ENCODE assay signal across 8 cellular contexts in the genomic region with DNA sequence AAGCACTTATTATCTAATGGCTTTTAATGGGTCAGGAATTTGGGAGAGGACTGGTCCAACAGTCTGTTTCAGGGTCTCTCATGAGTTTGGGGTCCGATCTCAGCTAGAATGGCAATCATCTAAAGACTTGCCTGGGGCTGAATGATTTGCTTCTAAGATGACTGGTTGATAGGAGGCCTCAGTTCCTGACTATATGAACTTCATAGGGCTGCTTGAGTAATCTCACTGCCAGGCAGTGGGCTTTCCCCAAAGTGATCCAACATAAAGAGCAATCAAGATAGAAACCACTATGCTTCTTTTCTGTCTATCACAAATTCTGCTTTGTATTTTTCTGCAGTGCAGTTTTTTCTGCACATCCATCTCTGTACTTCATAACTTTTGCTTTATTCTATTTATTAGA.
"Had no signal": no experiment of that assay in that cellular context is flagged by ENCODE, and none has a peak within 500 bp of the region (broad histone marks: within the 10 kb centered on the region; RNA-seq: fewer than 3 reads in every experiment).

No MANE protein-coding gene starts in this region.

- DNase-seq: GM23248, GOT3, H7, H9, HCEC 1CT, HFFc6 had no signal

- H3K4me1 Mint-ChIP-seq: GM23338 had no signal

- H3K9me3 Mint-ChIP-seq: GM23338, H9, HFFc6 had no signal

- ATAC-seq: GM23338, HCT116 had no signal

- H3K4me3 Mint-ChIP-seq: GM23338, H9, HFFc6 had no signal

- H3K27ac Mint-ChIP-seq: GM23338, HFFc6 had no signal
